In the genomic region with DNA sequence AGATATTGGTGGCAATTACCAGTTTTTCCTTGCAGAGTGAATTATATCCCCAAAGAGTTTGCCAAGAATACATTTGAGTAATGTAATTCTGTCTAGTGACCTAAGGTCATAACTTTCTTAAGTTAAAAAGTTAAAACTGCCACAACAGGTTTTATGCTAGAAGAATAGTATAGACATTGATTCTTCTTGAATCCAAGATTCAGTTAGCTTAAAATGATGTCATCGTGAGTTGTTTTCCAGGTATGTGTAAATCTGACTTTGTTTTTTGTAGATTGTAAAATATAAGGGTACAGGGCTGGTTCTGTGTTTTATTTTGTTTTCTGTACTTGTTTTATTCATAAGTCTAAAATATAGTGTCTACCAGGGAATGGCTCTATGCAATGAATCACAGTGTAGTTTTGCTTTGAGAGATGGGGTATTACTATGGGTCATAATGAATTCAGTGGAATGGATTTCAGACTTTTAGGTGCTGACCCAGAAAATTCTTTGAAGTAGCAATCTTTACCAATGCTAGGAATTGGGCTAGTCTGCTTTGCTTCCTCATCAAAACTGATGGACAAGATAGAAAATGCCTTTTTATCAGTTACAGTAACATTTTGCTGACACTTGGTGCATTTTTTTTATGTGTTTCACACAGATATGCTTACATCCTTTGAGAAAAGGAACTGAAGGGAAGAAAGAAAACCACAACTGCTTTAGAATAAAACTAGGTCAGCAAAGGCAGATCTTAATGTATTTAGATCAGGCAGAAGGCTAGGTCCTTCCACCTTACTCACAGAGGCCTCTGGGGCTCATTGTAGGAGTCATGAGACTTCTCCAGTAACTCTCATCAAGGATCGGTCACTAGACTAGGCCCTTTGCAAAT, we compare ENCODE assay signal across 9 cellular contexts.
DNase-seq lines count a peak whose midpoint lies in the region; ATAC-seq lines count a peak whose summit lies in the region.
"Had no signal": no experiment of that assay in that cellular context is flagged by ENCODE, and none has a peak within 500 bp of the region (broad histone marks: within the 10 kb centered on the region; RNA-seq: fewer than 3 reads in every experiment).

No MANE protein-coding gene starts in this region.

- H3K9me3 Mint-ChIP-seq in activated naive CD4-positive, alpha-beta T cell treated with anti-CD3 and anti-CD28 coated beads, Interleukin-2, amount 10 ng/mL, durations not matched to agents 7 days and 5 days = peaks cover 12% of the 10 kb centered on the region
- peaks cover 6% of the 10 kb centered on the region for H3K9me3 Mint-ChIP-seq in stimulated activated memory B cell treated with anti-CD40 and anti-IgM and Interleukin-4, amounts not matched to agents 10 μg/mL and 1 μg/mL and 100 μg/mL, for 72 hours

- peak overlapping the region; percentile 87 for H3K27ac Mint-ChIP-seq in activated naive CD4-positive, alpha-beta T cell treated with anti-CD3 and anti-CD28 coated beads, Interleukin-2, amount 10 ng/mL, durations not matched to agents 7 days and 5 days
- H3K27ac Mint-ChIP-seq in stimulated activated memory B cell treated with anti-CD40 and anti-IgM and Interleukin-4, amounts not matched to agents 10 μg/mL and 1 μg/mL and 100 μg/mL, for 72 hours = peak overlapping the region; percentile 83

- H3K4me1 Mint-ChIP-seq in activated naive CD4-positive, alpha-beta T cell treated with anti-CD3 and anti-CD28 coated beads, Interleukin-2, amount 10 ng/mL, durations not matched to agents 7 days and 5 days = peaks cover 70% of the 10 kb centered on the region
- H3K4me1 Mint-ChIP-seq in stimulated activated memory B cell treated with anti-CD40 and anti-IgM and Interleukin-4, amounts not matched to agents 10 μg/mL and 1 μg/mL and 100 μg/mL, for 72 hours = peaks cover 86% of the 10 kb centered on the region

- DNase-seq in CD1c-positive myeloid dendritic cell (ENCODE audit: extremely low spot score) (peak; percentile 31), ecto neural progenitor cell (ENCODE audit: low spot score) (no peak), HPDE6-E6E7 (ENCODE audit: extremely low spot score) (no peak), GOT3 (lab: John Stamatoyannopoulos, UW) (no peak)
- DNase-seq in activated naive CD4-positive, alpha-beta T cell treated with anti-CD3 and anti-CD28 coated beads, Interleukin-2, amount 10 ng/mL, durations not matched to agents 7 days and 5 days = peak; percentile 34

- H3K4me3 Mint-ChIP-seq in activated naive CD4-positive, alpha-beta T cell treated with anti-CD3 and anti-CD28 coated beads, Interleukin-2, amount 10 ng/mL, durations not matched to agents 7 days and 5 days = peak overlapping the region; percentile 25
- H3K4me3 Mint-ChIP-seq in stimulated activated memory B cell treated with anti-CD40 and anti-IgM and Interleukin-4, amounts not matched to agents 10 μg/mL and 1 μg/mL and 100 μg/mL, for 72 hours = peak overlapping the region; percentile 18
- H3K4me3 Mint-ChIP-seq: brain had no signal

- CTCF ChIA-PET in activated naive CD4-positive, alpha-beta T cell treated with anti-CD3 and anti-CD28 coated beads, Interleukin-2, amount 10 ng/mL, durations not matched to agents 7 days and 5 days (lab: Charles Lee) = interaction anchor here (1.0 to 1.1 kb wide), 2 partner anchors 12 to 117 kb away, joined by 3 to 4 read pairs; no protein-coding TSS in a partner anchor

- ATAC-seq in GM19372 (IDR thresholded peaks at IDR 0.05; ENCODE audit: low read depth, unreplicated experiment) (peak; percentile 60), HG03432 (IDR thresholded peaks at IDR 0.05; ENCODE audit: unreplicated experiment) (peak; percentile 55)
- peak; percentile 66 for ATAC-seq in stimulated activated memory B cell treated with anti-CD40 and anti-IgM and Interleukin-4, amounts not matched to agents 10 μg/mL and 1 μg/mL and 100 μg/mL, for 72 hours

- no peaks in the 10 kb centered on the region for H3K27me3 Mint-ChIP-seq in activated naive CD4-positive, alpha-beta T cell treated with anti-CD3 and anti-CD28 coated beads, Interleukin-2, amount 10 ng/mL, durations not matched to agents 7 days and 5 days
- no peaks in the 10 kb centered on the region for H3K27me3 Mint-ChIP-seq in stimulated activated memory B cell treated with anti-CD40 and anti-IgM and Interleukin-4, amounts not matched to agents 10 μg/mL and 1 μg/mL and 100 μg/mL, for 72 hours
- H3K27me3 Mint-ChIP-seq: brain had no signal

- H3K36me3 Mint-ChIP-seq in activated naive CD4-positive, alpha-beta T cell treated with anti-CD3 and anti-CD28 coated beads, Interleukin-2, amount 10 ng/mL, durations not matched to agents 7 days and 5 days = peaks cover 16% of the 10 kb centered on the region
- H3K36me3 Mint-ChIP-seq in stimulated activated memory B cell treated with anti-CD40 and anti-IgM and Interleukin-4, amounts not matched to agents 10 μg/mL and 1 μg/mL and 100 μg/mL, for 72 hours = peaks cover 13% of the 10 kb centered on the region

Comparison
In these comparisons a context has a peak if more than half of its experiments do, and no peak if none do; other contexts are left out.
1. DNase-seq: peak in CD1c-positive myeloid dendritic cell (single experiment) and activated naive CD4-positive, alpha-beta T cell treated with anti-CD3 and anti-CD28 coated beads, Interleukin-2, amount 10 ng/mL, durations not matched to agents 7 days and 5 days (single experiment); none in ecto neural progenitor cell (single experiment), HPDE6-E6E7 (single experiment) and GOT3 (single experiment).
2. Peak in every context shown above with its lines, with median percentiles within 50 percentile points of each other: ATAC-seq.